In genomic region chr16:27762441-27762840, GRCh38 we compare ENCODE assay signal across 2 cellular contexts.
TF ChIP-seq lines count a peak whose summit lies in the region.

No MANE protein-coding gene starts in this region.

TF ChIP-seq in IMR-90, 13 proteins besides CTCF, POLR2A, EP300 and RAD21 (continued from another document):
- TF ChIP-seq FOS (IDR thresholded peaks at IDR 0.05; ENCODE audit: low read depth, low read length): no peak
- TF ChIP-seq CEBPB (IDR thresholded peaks at IDR 0.05; ENCODE audit: low read depth, low read length): peak; percentile 23; the same call in 1 of the 2 replicates

TF ChIP-seq in GM12891, 5 proteins besides CTCF, POLR2A, EP300 and RAD21 (continued from another document):
- TF ChIP-seq POLR2AphosphoS5 (IDR thresholded peaks at IDR 0.05; ENCODE audit: low read depth, low read length) (no peak), SPI1 (IDR thresholded peaks at IDR 0.05; ENCODE audit: low read depth, low read length) (no peak)
